In the genomic region with DNA sequence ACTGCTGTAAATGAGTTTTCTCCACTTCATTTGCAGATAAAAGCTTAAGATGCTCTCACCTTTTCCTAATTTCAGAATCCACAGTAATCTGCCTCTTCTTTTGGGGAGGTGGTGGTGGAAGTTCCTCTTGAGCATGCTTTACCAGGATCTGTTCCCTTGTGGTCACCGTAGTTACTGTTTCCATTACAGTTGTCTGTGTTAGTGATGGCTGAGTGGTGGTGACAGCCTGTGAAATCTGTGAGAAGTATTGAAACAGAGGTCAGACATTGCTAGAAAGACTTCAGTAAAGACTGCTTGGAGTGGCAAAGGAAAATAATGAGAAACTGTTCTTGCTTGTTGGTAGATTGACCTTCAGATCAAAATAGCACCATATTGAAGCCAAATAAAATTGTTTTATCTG, we compare ENCODE assay signal across 21 cellular contexts.
"Had no signal": no experiment of that assay in that cellular context is flagged by ENCODE, and none has a peak within 500 bp of the region (broad histone marks: within the 10 kb centered on the region; RNA-seq: fewer than 3 reads in every experiment).

No MANE protein-coding gene starts in this region.

- ATAC-seq: activated CD8-positive, alpha-beta T cell treated with anti-CD3 and anti-CD28 coated beads for 36 hours; PC-3 had no signal

- H3K4me1 ChIP-seq: adrenal gland, breast epithelium had no signal

- H3K4me3 ChIP-seq: adrenal gland, breast epithelium, SK-N-MC had no signal

- H3K9me3 ChIP-seq: adrenal gland, breast epithelium had no signal

- DNase-seq: activated CD4-positive, alpha-beta T cell treated with anti-CD3 and anti-CD28 coated beads, Interleukin-2, amount 50 U/mL, for 1 hour; activated CD4-positive, CD25-positive, alpha-beta regulatory T cell; activated CD8-positive, alpha-beta memory T cell treated with anti-CD3 and anti-CD28 coated beads, Interleukin-2, amount 50 U/mL, for 48 hours; activated CD8-positive, alpha-beta T cell treated with anti-CD3 and anti-CD28 coated beads for 36 hours; activated naive CD4-positive, alpha-beta T cell treated with anti-CD3 and anti-CD28 coated beads, Interleukin-2, amount 50 U/mL, for 16 hours; activated naive CD8-positive, alpha-beta T cell treated with anti-CD3 and anti-CD28 coated beads, Interleukin-2, amount 10 ng/mL, durations not matched to agents 7 days and 5 days; activated T-cell treated with anti-CD3 and anti-CD28 coated beads, Interleukin-2, amount 50 U/mL, for 1 hour; adrenal gland; anterior cingulate cortex; KG1; NCI-H1048; NCI-H146; NCI-H187 treated with DMSO at 0.1 percent for 48 hours; NCI-H2081 treated with DMSO at 0.1 percent for 48 hours; NCI-H446; NCI-H524; PC-3; T-helper 1 cell had no signal

- H3K27ac ChIP-seq: adrenal gland, breast epithelium, SK-N-MC, VCaP had no signal

- H3K27me3 ChIP-seq: adrenal gland, breast epithelium had no signal

- H3K36me3 ChIP-seq: adrenal gland, breast epithelium had no signal
